Comparison of ENCODE assay signal across 27 cellular contexts in genomic region chr11:91730620-91731019, GRCh38.
"Had no signal": no experiment of that assay in that cellular context is flagged by ENCODE, and none has a peak within 500 bp of the region (broad histone marks: within the 10 kb centered on the region; RNA-seq: fewer than 3 reads in every experiment).

No MANE protein-coding gene starts in this region.

- ATAC-seq: activated CD4-positive, CD25-positive, alpha-beta regulatory T cell treated with anti-CD3 and anti-CD28 coated beads, Interleukin-2, amount 50 U/mL, for 24 hours; foreskin keratinocyte; heart left ventricle; naive thymus-derived CD4-positive, alpha-beta T cell; right cardiac atrium; stimulated activated naive CD8-positive, alpha-beta T cell treated with anti-CD3 and anti-CD28 coated beads, Interleukin-15, Interleukin-2, amounts not matched to agents 100 U/mL and 50 U/mL, for 24 hours had no signal

- H3K36me3 Mint-ChIP-seq: activated naive CD8-positive, alpha-beta T cell treated with anti-CD3 and anti-CD28 coated beads, Interleukin-2, amount 10 ng/mL, durations not matched to agents 7 days and 5 days had no signal

- H3K4me3 ChIP-seq: esophagus muscularis mucosa, heart left ventricle, left ventricle myocardium inferior, spleen, testis, transverse colon, uterus had no signal

- H3K27me3 ChIP-seq: esophagus muscularis mucosa, foreskin keratinocyte, heart left ventricle, spleen, testis, transverse colon, uterus had no signal

- FAIRE-seq: TTC549 had no signal

- H3K27me3 Mint-ChIP-seq: activated naive CD8-positive, alpha-beta T cell treated with anti-CD3 and anti-CD28 coated beads, Interleukin-2, amount 10 ng/mL, durations not matched to agents 7 days and 5 days; dendritic cell treated with granulocyte-macrophage colony-stimulating factor and Interleukin-4, amounts not matched to agents 40 ng/mL and 50 ng/mL, for 4 days; naive thymus-derived CD4-positive, alpha-beta T cell had no signal

- H3K4me1 Mint-ChIP-seq: activated naive CD8-positive, alpha-beta T cell treated with anti-CD3 and anti-CD28 coated beads, Interleukin-2, amount 10 ng/mL, durations not matched to agents 7 days and 5 days; naive thymus-derived CD4-positive, alpha-beta T cell; neural crest cell had no signal

- H3K4me3 Mint-ChIP-seq: activated naive CD4-positive, alpha-beta T cell treated with anti-CD3 and anti-CD28 coated beads for 36 hours; activated naive CD8-positive, alpha-beta T cell treated with anti-CD3 and anti-CD28 coated beads, Interleukin-2, amount 10 ng/mL, durations not matched to agents 7 days and 5 days; activated T-helper 1 cell treated with anti-CD3 and anti-CD28 coated beads, Interleukin-12 subunit alpha, Interleukin-12 subunit beta, Interleukin-2, Interleukin-4 antibody, amounts not matched to agents 30 ng/mL and 10 ng/mL and 1 ng/mL, durations not matched to agents 14 hours and 24 hours and 36 hours; dendritic cell treated with granulocyte-macrophage colony-stimulating factor and Interleukin-4, amounts not matched to agents 40 ng/mL and 50 ng/mL, for 4 days; naive thymus-derived CD4-positive, alpha-beta T cell; neural crest cell had no signal

- DNase-seq: activated CD4-positive, alpha-beta T cell treated with anti-CD3 and anti-CD28 coated beads for 48 hours; activated CD4-positive, alpha-beta T cell treated with anti-CD3 and anti-CD28 coated beads, Interleukin-2, amount 50 U/mL, for 48 hours; activated CD8-positive, alpha-beta memory T cell treated with anti-CD3 and anti-CD28 coated beads, Interleukin-2, amount 50 U/mL, for 4 hours; activated effector memory CD4-positive, alpha-beta T cell treated with anti-CD3 and anti-CD28 coated beads, Interleukin-2, amount 50 U/mL, for 16 hours; activated naive CD4-positive, alpha-beta T cell treated with anti-CD3 and anti-CD28 coated beads for 36 hours; activated naive CD8-positive, alpha-beta T cell treated with anti-CD3 and anti-CD28 coated beads, Interleukin-2, amount 10 ng/mL, durations not matched to agents 7 days and 5 days; activated T-cell treated with anti-CD3 and anti-CD28 coated beads, Interleukin-2, amount 50 U/mL, for 1 hour; amniotic stem cell; central memory CD4-positive, alpha-beta T cell; foreskin keratinocyte; heart left ventricle; left ventricle myocardium inferior; naive thymus-derived CD4-positive, alpha-beta T cell; occipital lobe; right cardiac atrium; spleen; stimulated activated naive CD8-positive, alpha-beta T cell treated with anti-CD3 and anti-CD28 coated beads, Interleukin-15, Interleukin-2, amounts not matched to agents 100 U/mL and 50 U/mL, for 24 hours; testis; transverse colon; uterus had no signal

- H3K27ac Mint-ChIP-seq: activated naive CD4-positive, alpha-beta T cell treated with anti-CD3 and anti-CD28 coated beads for 36 hours; activated naive CD8-positive, alpha-beta T cell treated with anti-CD3 and anti-CD28 coated beads, Interleukin-2, amount 10 ng/mL, durations not matched to agents 7 days and 5 days; activated T-helper 1 cell treated with anti-CD3 and anti-CD28 coated beads, Interleukin-12 subunit alpha, Interleukin-12 subunit beta, Interleukin-2, Interleukin-4 antibody, amounts not matched to agents 30 ng/mL and 10 ng/mL and 1 ng/mL, durations not matched to agents 14 hours and 24 hours and 36 hours; dendritic cell treated with granulocyte-macrophage colony-stimulating factor and Interleukin-4, amounts not matched to agents 40 ng/mL and 50 ng/mL, for 4 days; naive thymus-derived CD4-positive, alpha-beta T cell had no signal

- H3K9me3 ChIP-seq: testis, uterus had no signal

- H3K36me3 ChIP-seq: esophagus muscularis mucosa, heart left ventricle, left ventricle myocardium inferior, spleen, transverse colon, uterus had no signal

- H3K4me1 ChIP-seq: esophagus muscularis mucosa, foreskin keratinocyte, heart left ventricle, left ventricle myocardium inferior, parathyroid adenoma, spleen, testis, transverse colon, uterus had no signal
